In genomic region chr1:18957136-18957521, GRCh38 we compare ENCODE assay signal across 1 cellular context.
TF ChIP-seq lines count a peak whose summit lies in the region.

No MANE protein-coding gene starts in this region.

TF ChIP-seq in HCT116, 20 proteins besides CTCF, POLR2A, EP300 and RAD21 (continued from another document):
- TF ChIP-seq REST (IDR thresholded peaks at IDR 0.05; ENCODE audit: low read depth) = no peak
- no peak for TF ChIP-seq YY1 (IDR thresholded peaks at IDR 0.05; ENCODE audit: extremely low read depth, insufficient replicate concordance, low read depth, low read length)
- no peak for TF ChIP-seq EZH2phosphoT487 (IDR thresholded peaks at IDR 0.05; ENCODE audit: borderline replicate concordance)
- no peak for TF ChIP-seq ZFX (IDR thresholded peaks at IDR 0.05)
- TF ChIP-seq SP1 (IDR thresholded peaks at IDR 0.05; ENCODE audit: low read depth) = no peak
- no peak for TF ChIP-seq EGR1 (IDR thresholded peaks at IDR 0.05; ENCODE audit: low read depth)
- no peak for TF ChIP-seq POLR2AphosphoS5 (IDR thresholded peaks at IDR 0.05; ENCODE audit: low read depth, low read length)
- no peak for TF ChIP-seq FOSL1 (IDR thresholded peaks at IDR 0.05; ENCODE audit: low read depth)
- TF ChIP-seq SIN3A (IDR thresholded peaks at IDR 0.05; ENCODE audit: low read depth) = no peak
- no peak for TF ChIP-seq EZH2 (IDR thresholded peaks at IDR 0.05)
- TF ChIP-seq SRF (IDR thresholded peaks at IDR 0.05; ENCODE audit: low read depth) = no peak
- TF ChIP-seq JUND (IDR thresholded peaks at IDR 0.05) = no peak
- no peak for TF ChIP-seq ZBTB33 (IDR thresholded peaks at IDR 0.05; ENCODE audit: extremely low read depth, insufficient replicate concordance, low read length)
- TF ChIP-seq CEBPB (IDR thresholded peaks at IDR 0.05; ENCODE audit: low read depth) = no peak
- no peak for TF ChIP-seq ATF3 (IDR thresholded peaks at IDR 0.05)
TF ChIP-seq in HCT116: peak in this region for 0.
